In the genomic region with DNA sequence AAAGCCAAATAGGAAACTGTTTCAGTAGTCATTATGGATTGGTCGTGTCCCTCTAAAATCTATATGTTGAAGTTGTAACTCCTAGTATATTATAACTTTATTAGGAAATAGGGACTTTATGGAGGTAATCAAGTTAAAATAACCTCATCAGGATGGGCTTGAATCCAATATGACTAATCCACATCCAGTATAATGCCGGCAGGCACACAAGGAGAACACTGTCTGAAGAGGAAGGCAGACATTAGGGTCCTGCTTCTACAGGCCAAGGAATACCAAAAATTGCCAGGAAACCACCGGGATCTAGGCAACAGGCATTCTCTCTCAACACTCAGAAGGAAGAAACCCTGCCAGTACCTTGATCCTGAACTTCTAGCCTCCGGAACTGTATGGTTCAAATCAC, we compare ENCODE assay signal across 11 cellular contexts.
"Had no signal": no experiment of that assay in that cellular context is flagged by ENCODE, and none has a peak within 500 bp of the region (broad histone marks: within the 10 kb centered on the region; RNA-seq: fewer than 3 reads in every experiment).

No MANE protein-coding gene starts in this region.

- H3K9me3 ChIP-seq: gastrocnemius medialis, suprapubic skin had no signal

- H3K36me3 ChIP-seq: gastrocnemius medialis, suprapubic skin had no signal

- DNase-seq: activated CD4-positive, alpha-beta T cell treated with anti-CD3 and anti-CD28 coated beads, Interleukin-2, amount 50 U/mL, for 48 hours; activated gamma-delta T cell; activated T-cell treated with anti-CD3 and anti-CD28 coated beads, Interleukin-2, amount 50 U/mL, for 48 hours; caudate nucleus; erythroblast; gastrocnemius medialis; nephron progenitor cell; stimulated activated CD4-positive, alpha-beta T cell treated with anti-CD3 and anti-CD28 coated beads, Interleukin-12 subunit alpha, Interleukin-12 subunit beta, amount 100 ng/mL, for 4 hours; stimulated activated CD4-positive, alpha-beta T cell treated with anti-CD3 and anti-CD28 coated beads, Interleukin-2, amount 100 ng/mL, for 48 hours; stimulated activated naive CD4-positive, alpha-beta T cell treated with Interleukin-2 at 50 U/mL for 16 hours had no signal

- H3K4me3 ChIP-seq: gastrocnemius medialis, suprapubic skin had no signal

- H3K27me3 ChIP-seq: gastrocnemius medialis, suprapubic skin had no signal

- H3K27ac ChIP-seq: gastrocnemius medialis, suprapubic skin had no signal

- H3K4me1 ChIP-seq: gastrocnemius medialis, suprapubic skin had no signal
